In the genomic region with DNA sequence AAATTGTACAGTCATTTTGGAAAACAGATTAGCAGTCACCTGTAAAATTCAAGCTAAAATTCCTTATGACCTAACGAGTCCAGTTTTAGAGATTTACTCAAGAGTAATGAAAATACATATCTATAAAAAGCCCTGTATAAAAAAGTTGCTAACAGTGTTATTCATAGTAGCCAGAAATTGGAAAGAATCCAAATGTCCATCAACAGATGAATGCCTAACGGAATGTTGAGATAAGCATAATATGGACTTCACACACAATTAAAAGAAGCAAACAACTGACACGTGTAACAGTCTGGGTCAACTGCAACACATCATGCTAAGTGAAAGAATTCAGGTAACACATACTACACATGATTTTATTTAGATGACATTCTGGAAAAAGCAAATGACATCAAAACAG, we compare ENCODE assay signal across 23 cellular contexts.
"Had no signal": no experiment of that assay in that cellular context is flagged by ENCODE, and none has a peak within 500 bp of the region (broad histone marks: within the 10 kb centered on the region; RNA-seq: fewer than 3 reads in every experiment).

No MANE protein-coding gene starts in this region.

- H3K9ac ChIP-seq: KMS-11, SK-N-SH had no signal

- ATAC-seq: HepG2, T-cell had no signal

- H3K4me3 ChIP-seq: PC-9, Peyer's patch had no signal

- H2AFZ ChIP-seq: PC-9 had no signal

- H3K4me2 ChIP-seq: KMS-11, PC-9, SK-N-SH had no signal

- DNase-seq: IMR-90; Kasumi-1; NCI-H1092; NCI-H1105 treated with DMSO at 0.1 percent for 48 hours; NCI-H1417 treated with DMSO at 0.1 percent for 48 hours; NCI-H146; NCI-H1694 treated with DMSO at 0.1 percent for 48 hours; NCI-H1930; NCI-H2081; NCI-H2107; NCI-H2227 treated with DMSO at 0.1 percent for 48 hours; NCI-H524; NCI-H526 treated with DMSO at 0.1 percent for 48 hours; NCI-H748 treated with DMSO at 0.1 percent for 48 hours; NK-92 treated with Interleukin-12 subunit alpha and Interleukin-12 subunit beta, amount 100 ng/mL, for 24 hours; PC-9; Peyer's patch; SHP77; SK-N-SH; SW 1271; T-cell had no signal

- H3K4me1 ChIP-seq: Peyer's patch had no signal

- H3K9me3 ChIP-seq: Peyer's patch, SK-N-SH had no signal

- FAIRE-seq: HepG2 had no signal

- H3K27ac ChIP-seq: KMS-11, PC-9, Peyer's patch had no signal

- H3K36me3 ChIP-seq: Peyer's patch had no signal

- H3K27me3 ChIP-seq: Peyer's patch had no signal
